ENCODE assay signal across 8 cellular contexts in genomic region chr7:129189661-129190310, GRCh38. TPM values are rescaled to one million over a fixed set of nuclear protein-coding genes. Genes with fewer than 3 reads are reported as not detected.
DNase-seq lines count a peak whose midpoint lies in the region; ATAC-seq and TF ChIP-seq lines count a peak whose summit lies in the region.

No MANE protein-coding gene starts in this region.

- H3K4me1 ChIP-seq in heart right ventricle = peaks cover 0 to 20% (median 12%) of the 10 kb centered on the region in 9 donors
- H3K4me1 ChIP-seq in mammary epithelial cell (ENCODE audit: insufficient read depth, low read length) = peaks cover 15% of the 10 kb centered on the region
- peaks cover 5% of the 10 kb centered on the region for H3K4me1 ChIP-seq in mucosa of stomach (ENCODE audit: control insufficient read depth, insufficient read depth, low read length)
- no peaks in the 10 kb centered on the region for H3K4me1 ChIP-seq in uterus

- H3K9ac ChIP-seq in mammary epithelial cell (ENCODE audit: insufficient read depth, low read length) (no peak overlapping the region), mucosa of stomach (ENCODE audit: low read length) (peak overlapping the region; percentile 47)

- H3K27me3 ChIP-seq in heart right ventricle (peaks cover 0 to 43% (median 2%) of the 10 kb centered on the region in 7 donors), mammary epithelial cell (ENCODE audit: insufficient read depth, low read length) (no peaks in the 10 kb centered on the region), mucosa of stomach (ENCODE audit: control insufficient read depth, insufficient read depth, low read length) (peaks cover 40% of the 10 kb centered on the region), uterus (no peaks in the 10 kb centered on the region)

- peak overlapping the region; percentile 78 for H2AFZ ChIP-seq in mammary epithelial cell (ENCODE audit: low read depth, low read length)

- H3K79me2 ChIP-seq in mammary epithelial cell (ENCODE audit: insufficient read depth, low read length) = no peaks in the 10 kb centered on the region

- no peak for DNase-seq in heart right ventricle
- no peak for DNase-seq in Right ventricle myocardium inferior (ENCODE audit: missing footprints)
- no peak for DNase-seq in mammary epithelial cell
- no peak for DNase-seq in uterus
- no peak for DNase-seq in OCI-M1 (lab: John Stamatoyannopoulos, UW)
- no peak for DNase-seq in occipital lobe (lab: John Stamatoyannopoulos, UW)

- no peaks in the 10 kb centered on the region for H3K9me3 ChIP-seq in heart right ventricle
- no peaks in the 10 kb centered on the region for H3K9me3 ChIP-seq in mammary epithelial cell (replicated peaks; ENCODE audit: insufficient read depth, low read length)
- H3K9me3 ChIP-seq in mucosa of stomach (ENCODE audit: control insufficient read depth, low read length) = no peaks in the 10 kb centered on the region
- H3K9me3 ChIP-seq in uterus = no peaks in the 10 kb centered on the region

- in situ Hi-C loops in mammary epithelial cell (cut with MboI; ENCODE audit: low sequenced_read_pairs in 2 of 2) = no loop called here

- dilution Hi-C loops in mammary epithelial cell (cut with HindIII; ENCODE audit: low sequenced_read_pairs) = no loop called here

- H3K4me3 ChIP-seq in heart right ventricle (peak overlapping the region; percentile 50 to 91 (median 79)), mammary epithelial cell (replicated peaks in 1 of 3; ENCODE audit: insufficient read depth in 1 of 3, low read depth in 2 of 3, low read length in 3 of 3) (peak overlapping the region in 2 of 3 experiments; percentile 58 to 65), mucosa of stomach (ENCODE audit: low read length) (no peak overlapping the region), uterus (peak overlapping the region; percentile 51 to 78)

- H4K20me1 ChIP-seq in mammary epithelial cell (ENCODE audit: insufficient read depth, low read length) = no peaks in the 10 kb centered on the region

- no peak for TF ChIP-seq CTCF in heart right ventricle (IDR thresholded peaks at IDR 0.05)
- no peak for TF ChIP-seq CTCF in mammary epithelial cell (conservative IDR thresholded peaks at IDR 0.05 in 1 of 2, IDR thresholded peaks at IDR 0.05 in 1 of 2; ENCODE audit: extremely low read depth in 1 of 2, insufficient read depth in 1 of 2, low read depth in 1 of 2, low read length in 2 of 2)
- TF ChIP-seq CTCF in uterus (IDR thresholded peaks at IDR 0.05) = no peak

- WGBS in heart right ventricle, 2 donors = 23 to 36% methylated on average over 13 of the region's 13 CpGs
- 51% methylated on average over 12 of the region's 13 CpGs for WGBS in mammary epithelial cell (ENCODE audit: low coverage, missing lambda C conversion rate)

- no TSS peak for BruUV-seq in mammary epithelial cell (replicated peaks; lab: Mats Ljungman, UMichigan)

- intact Hi-C loops in heart right ventricle (cut with DNase I) (no loop called here), Right ventricle myocardium inferior (cut with DNase I) (loop anchor here (5.0 kb wide), 1 partner anchor 297 kb away; no protein-coding TSS in a partner anchor), mammary epithelial cell (cut with micrococcal nuclease) (loop anchor here (2.0 kb wide), 1 partner anchor 21 kb away; no protein-coding TSS in a partner anchor), uterus (cut with DNase I; ENCODE audit: low total_unique reads) (no loop called here)

- peak overlapping the region; percentile 85 for H3K4me2 ChIP-seq in mammary epithelial cell (ENCODE audit: insufficient read depth, low read depth, low read length)

- H3K36me3 ChIP-seq in heart right ventricle (no peaks in the 10 kb centered on the region), mammary epithelial cell (ENCODE audit: insufficient read depth, low read length) (no peaks in the 10 kb centered on the region), mucosa of stomach (ENCODE audit: control insufficient read depth, insufficient read depth, low read length) (no peaks in the 10 kb centered on the region), uterus (no peaks in the 10 kb centered on the region)

- TF ChIP-seq POLR2A in uterus (IDR thresholded peaks at IDR 0.05) = no peak

- ATAC-seq in heart right ventricle (no peak), Right ventricle myocardium inferior (no peak), HG03139 (IDR thresholded peaks at IDR 0.05; ENCODE audit: unreplicated experiment) (no peak)

- H3K27ac ChIP-seq in heart right ventricle (no peak overlapping the region), mammary epithelial cell (ENCODE audit: insufficient read depth, low read depth, low read length) (no peak overlapping the region), uterus (peak overlapping the region; percentile 64 to 74)

- CTCF ChIA-PET in mammary epithelial cell (lab: Charles Lee; ENCODE audit: low non-redundant PET) = no interaction called here

RNA-seq across cellular contexts. Expression of gene SMO, which starts 1.4 kb away (rescaled TPM):
- total RNA-seq in heart right ventricle (1 to 10 TPM; 3.1 to 7.1 (median 4.9) TPM), Right ventricle myocardium inferior (4.6 TPM), mammary epithelial cell (10 to 100 TPM; 10.4 to 15.2 TPM), uterus (10 to 100 TPM in 3 of 4 donors, 1 to 10 TPM in 1; 7.4 to 94.6 (median 27.7) TPM), occipital lobe (8.7 TPM)
- polyA plus RNA-seq in heart right ventricle (1 to 10 TPM; 1.7 to 8.3 TPM), mammary epithelial cell (6.9 TPM)
- 44.1 TPM for polyA minus RNA-seq in mammary epithelial cell

RNA-seq across cellular contexts. Expression of gene AHCYL2, which starts 35.0 kb away (rescaled TPM):
- 1 to 10 TPM; 4.6 to 7.7 (median 5.7) TPM for total RNA-seq in heart right ventricle
- polyA plus RNA-seq in heart right ventricle = 1 to 10 TPM; 2.5 to 2.9 TPM
- 4.0 TPM for total RNA-seq in Right ventricle myocardium inferior
- 10 to 100 TPM; 19.3 to 26.6 TPM for total RNA-seq in mammary epithelial cell
- 13.6 TPM for polyA plus RNA-seq in mammary epithelial cell
- polyA minus RNA-seq in mammary epithelial cell = 79.8 TPM
- total RNA-seq in uterus = 10 to 100 TPM in 3 of 4 donors, 1 to 10 TPM in 1; 5.6 to 29.2 (median 23.7) TPM
- 22.8 TPM for total RNA-seq in occipital lobe

RNA-seq across cellular contexts. Expression of gene TSPAN33, which starts 45.3 kb away (rescaled TPM):
- total RNA-seq in heart right ventricle (10 to 100 TPM in 4 of 10 donors, 1 to 10 TPM in 6; 6.8 to 13.1 (median 9.0) TPM), Right ventricle myocardium inferior (14.9 TPM), mammary epithelial cell (1 to 10 TPM; 1.7 to 1.8 TPM), uterus (1 to 10 TPM in 2 of 4 donors, not detected in 2; 3.9 to 7.0 TPM), occipital lobe (4.7 TPM)
- polyA plus RNA-seq in heart right ventricle (1 to 10 TPM; 2.8 to 5.9 TPM), mammary epithelial cell (4.8 TPM)
- 7.2 TPM for polyA minus RNA-seq in mammary epithelial cell

Comparison
In these comparisons a context has a peak if more than half of its experiments do, and no peak if none do; other contexts are left out.
1. intact Hi-C loops: an anchor here in Right ventricle myocardium inferior (5.0 kb wide) and mammary epithelial cell (2.0 kb wide); none called in heart right ventricle and uterus.
2. H3K27ac ChIP-seq: peak in uterus (2 of 2); none in heart right ventricle (0 of 10) and mammary epithelial cell (single experiment).